ENCODE assay signal across 10 cellular contexts in genomic region chr1:65149753-65150463, GRCh38. TPM values are rescaled to one million over a fixed set of nuclear protein-coding genes. Genes with fewer than 3 reads are reported as not detected.
DNase-seq lines count a peak whose midpoint lies in the region; ATAC-seq, FAIRE-seq and TF ChIP-seq lines count a peak whose summit lies in the region.
"Had no signal": no experiment of that assay in that cellular context is flagged by ENCODE, and none has a peak within 500 bp of the region (broad histone marks: within the 10 kb centered on the region; RNA-seq: fewer than 3 reads in every experiment).

No MANE protein-coding gene starts in this region.

- peaks cover 0 to 4% (median 0%) of the 10 kb centered on the region in 9 donors for H3K36me3 ChIP-seq in heart right ventricle
- H3K36me3 ChIP-seq in kidney (ENCODE audit: control insufficient read depth in 1 of 2, insufficient read depth in 2 of 2, low read length in 2 of 2): no peaks in the 10 kb centered on the region
- no peaks in the 10 kb centered on the region for H3K36me3 ChIP-seq in vagina
- H3K36me3 ChIP-seq: upper lobe of right lung had no signal

- intact Hi-C loops in heart right ventricle (cut with DNase I) (loop anchor here in 7 of 10 donors (2.0 to 10.0 kb wide), 6 partner anchors 32 to 85 kb away; no protein-coding TSS in a partner anchor), Right ventricle myocardium superior (cut with DNase I) (loop anchor here (5.0 kb wide), 1 partner anchor 62 kb away; no protein-coding TSS in a partner anchor), kidney (cut with DNase I) (no loop called here), vagina (cut with DNase I) (loop anchor here (10.0 kb wide), 1 partner anchor 55 kb away; no protein-coding TSS in a partner anchor)
- intact Hi-C loops in activated T-helper 2 cell treated with anti-CD3 and anti-CD28 coated beads, Interferon-gamma antibody, Interleukin-2, Interleukin-4, amounts not matched to agents 10 μg/mL and 5 μg/mL and 100 μg/mL, durations not matched to agents 14 hours and 24 hours and 36 hours (cut with micrococcal nuclease): loop anchor here (1.0 to 10.0 kb wide), 6 partner anchors 59 to 535 kb away; partner anchors contain the start of genes JAK1, LEPR and LEPROT

- H3K27ac ChIP-seq in heart right ventricle: peak overlapping the region in 8 of 10 donors; percentile 84 to 95 (median 89)
- H3K27ac ChIP-seq in kidney (ENCODE audit: low read depth in 2 of 2, low read length in 2 of 2): peak overlapping the region; percentile 78 to 81
- peak overlapping the region; percentile 83 for H3K27ac ChIP-seq in vagina
- H3K27ac ChIP-seq: upper lobe of right lung had no signal

- no peak for FAIRE-seq in kidney (lab: Jason Lieb, UNC)

- peak overlapping the region; percentile 90 for H3K4me3 Mint-ChIP-seq in activated T-helper 2 cell treated with anti-CD3 and anti-CD28 coated beads, Interferon-gamma antibody, Interleukin-2, Interleukin-4, amounts not matched to agents 10 μg/mL and 5 μg/mL and 100 μg/mL, durations not matched to agents 14 hours and 24 hours and 36 hours (ENCODE audit: low read depth)

- H3K9ac ChIP-seq in kidney (ENCODE audit: low read length in 2 of 2): peak overlapping the region in 1 of 2 donors; percentile 89

- peaks cover 50% of the 10 kb centered on the region for H3K36me3 Mint-ChIP-seq in activated T-helper 2 cell treated with anti-CD3 and anti-CD28 coated beads, Interferon-gamma antibody, Interleukin-2, Interleukin-4, amounts not matched to agents 10 μg/mL and 5 μg/mL and 100 μg/mL, durations not matched to agents 14 hours and 24 hours and 36 hours (ENCODE audit: low read depth)

- H3K27me3 Mint-ChIP-seq in activated T-helper 2 cell treated with anti-CD3 and anti-CD28 coated beads, Interferon-gamma antibody, Interleukin-2, Interleukin-4, amounts not matched to agents 10 μg/mL and 5 μg/mL and 100 μg/mL, durations not matched to agents 14 hours and 24 hours and 36 hours (ENCODE audit: low read depth): peaks cover 7% of the 10 kb centered on the region

- H3K4me3 ChIP-seq in heart right ventricle (peak overlapping the region in 9 of 10 donors; percentile 77 to 94 (median 86)), kidney (ENCODE audit: low read length in 2 of 2) (peak overlapping the region; percentile 72 to 84), vagina (peak overlapping the region in 1 of 2 donors; percentile 86)

- H3K4me1 Mint-ChIP-seq in activated T-helper 2 cell treated with anti-CD3 and anti-CD28 coated beads, Interferon-gamma antibody, Interleukin-2, Interleukin-4, amounts not matched to agents 10 μg/mL and 5 μg/mL and 100 μg/mL, durations not matched to agents 14 hours and 24 hours and 36 hours (ENCODE audit: low read depth): peaks cover 43% of the 10 kb centered on the region

- H3K9me3 Mint-ChIP-seq in activated T-helper 2 cell treated with anti-CD3 and anti-CD28 coated beads, Interferon-gamma antibody, Interleukin-2, Interleukin-4, amounts not matched to agents 10 μg/mL and 5 μg/mL and 100 μg/mL, durations not matched to agents 14 hours and 24 hours and 36 hours: no peaks in the 10 kb centered on the region

- H3K9me3 ChIP-seq in heart right ventricle (no peaks in the 10 kb centered on the region), kidney (ENCODE audit: control insufficient read depth in 1 of 2, low read length in 2 of 2) (no peaks in the 10 kb centered on the region), vagina (no peaks in the 10 kb centered on the region)
- H3K9me3 ChIP-seq: upper lobe of right lung had no signal

- TF ChIP-seq POLR2A in vagina (IDR thresholded peaks at IDR 0.05): no peak

- ATAC-seq in heart right ventricle: no peak
- ATAC-seq in Right ventricle myocardium superior (ENCODE audit: poor library complexity): no peak
- no peak for ATAC-seq in GM18519 (IDR thresholded peaks at IDR 0.05; ENCODE audit: low FRiP score, unreplicated experiment)
- ATAC-seq in GM21529 (IDR thresholded peaks at IDR 0.05; ENCODE audit: unreplicated experiment): no peak

- H3K27me3 ChIP-seq in heart right ventricle (peaks cover 0 to 25% (median 0%) of the 10 kb centered on the region in 7 donors), vagina (no peaks in the 10 kb centered on the region)

- peak overlapping the region; percentile 86 for H3K27ac Mint-ChIP-seq in activated T-helper 2 cell treated with anti-CD3 and anti-CD28 coated beads, Interferon-gamma antibody, Interleukin-2, Interleukin-4, amounts not matched to agents 10 μg/mL and 5 μg/mL and 100 μg/mL, durations not matched to agents 14 hours and 24 hours and 36 hours

- DNase-seq in heart right ventricle (no peak), Right ventricle myocardium superior (no peak), kidney (no peak), vagina (ENCODE audit: extremely low spot score in 2 of 2) (no peak), hypothalamus (lab: John Stamatoyannopoulos, UW) (no peak)
- DNase-seq in activated T-helper 2 cell treated with anti-CD3 and anti-CD28 coated beads, Interferon-gamma antibody, Interleukin-2, Interleukin-4, amounts not matched to agents 10 μg/mL and 5 μg/mL and 100 μg/mL, durations not matched to agents 14 hours and 24 hours and 36 hours (ENCODE audit: low spot score): no peak
- DNase-seq: central memory CD4-positive, alpha-beta T cell; upper lobe of right lung had no signal

- H3K4me1 ChIP-seq in heart right ventricle (peaks cover 0 to 38% (median 18%) of the 10 kb centered on the region in 9 donors), kidney (ENCODE audit: control insufficient read depth in 1 of 2, insufficient read depth in 1 of 2, low read depth in 1 of 2, low read length in 2 of 2) (peaks cover 0 to 2% of the 10 kb centered on the region in 2 donors), vagina (peaks cover 13% of the 10 kb centered on the region)
- H3K4me1 ChIP-seq: upper lobe of right lung had no signal

- 63 to 78% methylated on average over 3 of the region's 3 CpGs for WGBS in heart right ventricle, 2 donors

- TF ChIP-seq CTCF in heart right ventricle (IDR thresholded peaks at IDR 0.05): no peak
- TF ChIP-seq CTCF in kidney (IDR thresholded peaks at IDR 0.05; ENCODE audit: borderline replicate concordance, extremely low read depth, insufficient read depth): no peak
- no peak for TF ChIP-seq CTCF in vagina (IDR thresholded peaks at IDR 0.05)

RNA-seq across cellular contexts. Expression of gene AK4, which starts 1.9 kb away (rescaled TPM):
- total RNA-seq in heart right ventricle (100 to 1,000 TPM; 122 to 179 (median 143) TPM), Right ventricle myocardium superior (147 TPM), kidney (47.6 TPM), vagina (22.1 TPM)
- polyA plus RNA-seq in heart right ventricle (10 to 100 TPM in 1 of 2 donors, 1 to 10 TPM in 1; 9.9 to 25.1 TPM), kidney (ENCODE audit: insufficient read depth, low read depth, low replicate concordance) (131 TPM)
- total RNA-seq in activated T-helper 2 cell treated with anti-CD3 and anti-CD28 coated beads, Interferon-gamma antibody, Interleukin-2, Interleukin-4, amounts not matched to agents 10 μg/mL and 5 μg/mL and 100 μg/mL, durations not matched to agents 14 hours and 24 hours and 36 hours: 108 and 109 TPM in 2 replicates
